Comparison of ENCODE assay signal across 7 cellular contexts in genomic region chrY:17202395-17202794, GRCh38.
"Had no signal": no experiment of that assay in that cellular context is flagged by ENCODE, and none has a peak within 500 bp of the region (broad histone marks: within the 10 kb centered on the region; RNA-seq: fewer than 3 reads in every experiment).

No MANE protein-coding gene starts in this region.

- FAIRE-seq: GM12878, GM12891, GM12892, GM18507, GM19239 had no signal

- DNase-seq: GDM1, GF-D8 had no signal

- ATAC-seq: GM12878 had no signal

- H3K4me3 ChIP-seq: GM12878 had no signal
